Comparison of ENCODE assay signal across 8 cellular contexts in genomic region chr14:39762576-39763401, GRCh38.
A peak's percentile ranks its signal among the peaks of the same experiment; 100 is the strongest.
DNase-seq lines count a peak whose midpoint lies in the region; ATAC-seq and TF ChIP-seq lines count a peak whose summit lies in the region.

No MANE protein-coding gene starts in this region.

- H3K9me3 Mint-ChIP-seq in glutamatergic neuron (ENCODE audit: unreplicated experiment) = no peaks in the 10 kb centered on the region

- H3K27me3 Mint-ChIP-seq in glutamatergic neuron (ENCODE audit: unreplicated experiment) = no peaks in the 10 kb centered on the region

- H3K4me1 Mint-ChIP-seq in glutamatergic neuron (ENCODE audit: low read depth, unreplicated experiment) = no peaks in the 10 kb centered on the region

- ATAC-seq in GM18861 (IDR thresholded peaks at IDR 0.05; ENCODE audit: unreplicated experiment) (peak; percentile 81), GM21786 (IDR thresholded peaks at IDR 0.05; ENCODE audit: unreplicated experiment) (peak; percentile 65)

- no peaks in the 10 kb centered on the region for H3K36me3 Mint-ChIP-seq in glutamatergic neuron (ENCODE audit: unreplicated experiment)

- no peaks in the 10 kb centered on the region for H3K36me3 ChIP-seq in MG63

- no peak for TF ChIP-seq CTCF in glutamatergic neuron (IDR thresholded peaks at IDR 0.05; ENCODE audit: partially characterized antibody, unreplicated experiment)

- H3K27ac Mint-ChIP-seq in glutamatergic neuron (ENCODE audit: unreplicated experiment) = no peak overlapping the region

- no peak overlapping the region for H3K4me3 Mint-ChIP-seq in glutamatergic neuron (ENCODE audit: unreplicated experiment)

- DNase-seq in Jurkat, Clone E6-1 (ENCODE audit: low read depth, low spot score) = peak; percentile 42
- DNase-seq in medulla oblongata (ENCODE audit: extremely low spot score) = peak; percentile 52
- DNase-seq in MG63 = no peak
- DNase-seq in NCI-H1048 (lab: John Stamatoyannopoulos, UW) = no peak
- DNase-seq in GM19238 (ENCODE audit: insufficient read length, low spot score) = no peak
- DNase-seq in glutamatergic neuron = no peak

- H3K27me3 ChIP-seq in MG63 = no peaks in the 10 kb centered on the region

- no peak overlapping the region for H3K4me3 ChIP-seq in Jurkat, Clone E6-1 (ENCODE audit: low read length)
- H3K4me3 ChIP-seq in MG63 = no peak overlapping the region

- H3K9me3 ChIP-seq in MG63 = no peaks in the 10 kb centered on the region

Comparison
In these comparisons a context has a peak if more than half of its experiments do, and no peak if none do; other contexts are left out.
1. DNase-seq: peak in Jurkat, Clone E6-1 (single experiment) and medulla oblongata (single experiment); none in MG63 (single experiment), NCI-H1048 (single experiment), GM19238 (single experiment) and glutamatergic neuron (single experiment).